Comparison of ENCODE assay signal across 8 cellular contexts in genomic region chr6:27867051-27867940, GRCh38. TPM values are rescaled to one million over a fixed set of nuclear protein-coding genes. Genes with fewer than 3 reads are reported as not detected.
DNase-seq lines count a peak whose midpoint lies in the region; ATAC-seq, FAIRE-seq and TF ChIP-seq lines count a peak whose summit lies in the region.

No MANE protein-coding gene starts in this region.

- H3K27me3 Mint-ChIP-seq in stimulated activated naive CD8-positive, alpha-beta T cell treated with anti-CD3 and anti-CD28 coated beads, Interleukin-15, Interleukin-2, amounts not matched to agents 100 ng/mL and 50 ng/mL, for 24 hours, result no peaks in the 10 kb centered on the region

- H3K9me1 ChIP-seq in endothelial cell of umbilical vein (replicated peaks; ENCODE audit: control insufficient read depth, extremely low read depth, insufficient read depth, low read length), result no peaks in the 10 kb centered on the region

- FAIRE-seq in G401.6 (lab: Jason Lieb, UNC) (peak; percentile 89), endothelial cell of umbilical vein (lab: Jason Lieb, UNC) (peak; percentile 33)

- H3K4me3 Mint-ChIP-seq in stimulated activated naive CD8-positive, alpha-beta T cell treated with anti-CD3 and anti-CD28 coated beads, Interleukin-15, Interleukin-2, amounts not matched to agents 100 ng/mL and 50 ng/mL, for 24 hours, result peak overlapping the region; percentile 90

- DNase-seq in NCI-H748 (lab: John Stamatoyannopoulos, UW; ENCODE audit: unreplicated experiment) (peak; percentile 96), endothelial cell of umbilical vein (ENCODE audit: low read depth, low spot score) (peak; percentile 82)
- DNase-seq in activated CD8-positive, alpha-beta memory T cell treated with anti-CD3 and anti-CD28 coated beads for 24 hours, result peak; percentile 86

- POLR2A ChIA-PET in endothelial cell of umbilical vein (lab: Charles Lee), result interaction anchor here (0.5 to 5.1 kb wide), 14 partner anchors 23 to 1764 kb away, joined by 3 to 129 read pairs (median 7); a partner anchor contains a TSS

- H3K9me3 ChIP-seq in endothelial cell of umbilical vein (replicated peaks; ENCODE audit: control insufficient read depth, insufficient read depth, low read length) (no peaks in the 10 kb centered on the region), mucosa of rectum (ENCODE audit: control insufficient read depth in 2 of 2, low read length in 2 of 2) (no peaks in the 10 kb centered on the region)

- peak overlapping the region; percentile 71 for H2AFZ ChIP-seq in endothelial cell of umbilical vein (ENCODE audit: low read depth, low read length)

- BruUV-seq in endothelial cell of umbilical vein (replicated peaks; lab: Mats Ljungman, UMichigan), result TSS peak; percentile 79

- H4K20me1 ChIP-seq in endothelial cell of umbilical vein (replicated peaks; ENCODE audit: control insufficient read depth, extremely low read depth, insufficient read depth, low read length), result no peaks in the 10 kb centered on the region

- peak; percentile 59 for TF ChIP-seq POLR2A in endothelial cell of umbilical vein (IDR thresholded peaks at IDR 0.05; ENCODE audit: low read depth, low read length)

- no peaks in the 10 kb centered on the region for H3K79me2 ChIP-seq in endothelial cell of umbilical vein (ENCODE audit: control insufficient read depth, insufficient read depth, low read length)

- ATAC-seq in HG03095 (IDR thresholded peaks at IDR 0.05; ENCODE audit: unreplicated experiment) (peak; percentile 20), HG02840 (IDR thresholded peaks at IDR 0.05; ENCODE audit: low FRiP score, unreplicated experiment) (no peak)

- H3K4me1 ChIP-seq in endothelial cell of umbilical vein (ENCODE audit: control insufficient read depth, extremely low read depth, insufficient read depth, low read length) (peaks cover 13% of the 10 kb centered on the region), mucosa of rectum (ENCODE audit: control insufficient read depth in 2 of 2, insufficient read depth in 2 of 2, low read length in 2 of 2) (peaks cover 26 to 28% of the 10 kb centered on the region in 2 donors)

- H3K4me3 ChIP-seq in endothelial cell of umbilical vein (replicated peaks in 1 of 3; ENCODE audit: insufficient read depth in 1 of 3, low read depth in 1 of 3, low read length in 3 of 3) (peak overlapping the region; percentile 29 to 66 (median 43)), mucosa of rectum (ENCODE audit: low read length in 2 of 2) (peak overlapping the region; percentile 78 to 85)

- H3K9me3 Mint-ChIP-seq in stimulated activated naive CD8-positive, alpha-beta T cell treated with anti-CD3 and anti-CD28 coated beads, Interleukin-15, Interleukin-2, amounts not matched to agents 100 ng/mL and 50 ng/mL, for 24 hours, result no peaks in the 10 kb centered on the region

- no peaks in the 10 kb centered on the region for H3K36me3 ChIP-seq in endothelial cell of umbilical vein (ENCODE audit: control insufficient read depth in 2 of 2, extremely low read depth in 1 of 2, insufficient read depth in 2 of 2, low read length in 2 of 2)
- no peaks in the 10 kb centered on the region for H3K36me3 ChIP-seq in mucosa of rectum (ENCODE audit: control insufficient read depth in 2 of 2, insufficient read depth in 2 of 2, low read length in 2 of 2)

- H3K4me2 ChIP-seq in endothelial cell of umbilical vein (ENCODE audit: insufficient read depth, low read length), result peak overlapping the region; percentile 88

- no peak for TF ChIP-seq CTCF in endothelial cell of umbilical vein (IDR thresholded peaks at IDR 0.05; ENCODE audit: extremely low read depth in 1 of 2, insufficient read depth in 1 of 2, low read depth in 1 of 2, low read length in 2 of 2)

- H3K27me3 ChIP-seq in endothelial cell of umbilical vein (ENCODE audit: control insufficient read depth in 2 of 2, insufficient read depth in 2 of 2, low read length in 2 of 2) (no peaks in the 10 kb centered on the region), mucosa of rectum (ENCODE audit: control insufficient read depth in 2 of 2, insufficient read depth in 2 of 2, low read length in 2 of 2) (no peaks in the 10 kb centered on the region)

- peaks cover 62% of the 10 kb centered on the region for H3K4me1 Mint-ChIP-seq in stimulated activated naive CD8-positive, alpha-beta T cell treated with anti-CD3 and anti-CD28 coated beads, Interleukin-15, Interleukin-2, amounts not matched to agents 100 ng/mL and 50 ng/mL, for 24 hours (ENCODE audit: low read depth)

- H3K9ac ChIP-seq in endothelial cell of umbilical vein (replicated peaks; ENCODE audit: extremely low read depth, insufficient read depth, low read length) (peak overlapping the region; percentile 84), mucosa of rectum (ENCODE audit: low read depth in 1 of 2, low read length in 2 of 2) (peak overlapping the region; percentile 75 to 76)

- peak overlapping the region; percentile 96 for H3K27ac Mint-ChIP-seq in stimulated activated naive CD8-positive, alpha-beta T cell treated with anti-CD3 and anti-CD28 coated beads, Interleukin-15, Interleukin-2, amounts not matched to agents 100 ng/mL and 50 ng/mL, for 24 hours

- no peaks in the 10 kb centered on the region for H3K36me3 Mint-ChIP-seq in stimulated activated naive CD8-positive, alpha-beta T cell treated with anti-CD3 and anti-CD28 coated beads, Interleukin-15, Interleukin-2, amounts not matched to agents 100 ng/mL and 50 ng/mL, for 24 hours (ENCODE audit: low read depth)

- H3K27ac ChIP-seq in endothelial cell of umbilical vein (ENCODE audit: insufficient read depth, low read depth, low read length) (peak overlapping the region; percentile 74), mucosa of rectum (ENCODE audit: low read depth in 2 of 2, low read length in 2 of 2) (peak overlapping the region; percentile 77 to 88)

- intact Hi-C loops in endothelial cell of umbilical vein (cut with micrococcal nuclease), result loop anchor here (5.0 kb wide), 2 partner anchors 1745 to 1845 kb away; a partner anchor contains a TSS

- dilution Hi-C loops in endothelial cell of umbilical vein (cut with MboI; ENCODE audit: extremely low pct_ligation_motif_present, low sequenced_read_pairs), result loop anchor here (5.0 kb wide), 1 partner anchor 45 kb away; a partner anchor contains a TSS

- CTCF ChIA-PET in endothelial cell of umbilical vein (lab: Charles Lee), result interaction anchor here (1.1 to 5.2 kb wide), 9 partner anchors 23 to 95 kb away, joined by 3 to 43 read pairs (median 10); a partner anchor contains a TSS

TF ChIP-seq in endothelial cell of umbilical vein, 7 proteins besides CTCF, POLR2A, EP300 and RAD21:
- TF ChIP-seq POLR2AphosphoS5 (IDR thresholded peaks at IDR 0.05; ENCODE audit: insufficient read depth, low read depth, low read length) (peak; percentile 78), MYC (IDR thresholded peaks at IDR 0.05; ENCODE audit: low read depth, low read length) (no peak), GATA2 (IDR thresholded peaks at IDR 0.05; ENCODE audit: insufficient read depth, insufficient read length, low read depth, low read length) (no peak), EZH2 (IDR thresholded peaks at IDR 0.05; ENCODE audit: borderline replicate concordance, low read depth, low read length, severe bottlenecking) (no peak), FOS (IDR thresholded peaks at IDR 0.05; ENCODE audit: borderline replicate concordance, insufficient read depth, low read length) (no peak)

RNA-seq across cellular contexts. Expression of gene OR2B2, which starts 44.9 kb away (rescaled TPM):
- not detected in 2 replicates for total RNA-seq in endothelial cell of umbilical vein
- not detected in 2 replicates for polyA plus RNA-seq in endothelial cell of umbilical vein
- not detected in 2 replicates for polyA plus RNA-seq in endothelial cell of umbilical vein (2011; cell fraction: cytosol; rRNA removed)
- not detected in 2 replicates for polyA plus RNA-seq in endothelial cell of umbilical vein (2011; cell fraction: nucleus; rRNA removed)
- not detected in 2 replicates for polyA plus RNA-seq in endothelial cell of umbilical vein (2012)
- not detected in 2 replicates for polyA minus RNA-seq in endothelial cell of umbilical vein
- not detected for polyA minus RNA-seq in endothelial cell of umbilical vein (2011; cell fraction: cytosol; rRNA and poly(A)+ RNA removed)
- not detected in 2 replicates for polyA minus RNA-seq in endothelial cell of umbilical vein (2011; cell fraction: nucleus; rRNA and poly(A)+ RNA removed)
